In genomic region chr22:36352775-36353507, GRCh38 we compare ENCODE assay signal across 9 cellular contexts. TPM values are rescaled to one million over a fixed set of nuclear protein-coding genes. Genes with fewer than 3 reads are reported as not detected.
DNase-seq lines count a peak whose midpoint lies in the region; ATAC-seq, FAIRE-seq and TF ChIP-seq lines count a peak whose summit lies in the region.
"Had no signal": no experiment of that assay in that cellular context is flagged by ENCODE, and none has a peak within 500 bp of the region (broad histone marks: within the 10 kb centered on the region; RNA-seq: fewer than 3 reads in every experiment).

No MANE protein-coding gene starts in this region.

- H3K27me3 Mint-ChIP-seq in activated naive CD8-positive, alpha-beta T cell, result no peaks in the 10 kb centered on the region

- no peaks in the 10 kb centered on the region for H3K9me3 Mint-ChIP-seq in activated naive CD8-positive, alpha-beta T cell (ENCODE audit: low read depth)

- FAIRE-seq in kidney (lab: Jason Lieb, UNC), result no peak

- H3K4me1 ChIP-seq in kidney (ENCODE audit: control insufficient read depth in 1 of 2, insufficient read depth in 1 of 2, low read depth in 1 of 2, low read length in 2 of 2), result peaks cover 54 to 59% of the 10 kb centered on the region in 2 donors

- peak overlapping the region; percentile 87 to 89 for H3K27ac ChIP-seq in kidney (ENCODE audit: low read depth in 2 of 2, low read length in 2 of 2)

- H3K4me3 Mint-ChIP-seq in activated naive CD8-positive, alpha-beta T cell, result peak overlapping the region; percentile 80

- no peaks in the 10 kb centered on the region for H3K9me3 ChIP-seq in kidney (ENCODE audit: control insufficient read depth in 1 of 2, low read length in 2 of 2)

- peak overlapping the region; percentile 63 to 83 for H3K9ac ChIP-seq in kidney (ENCODE audit: low read length in 2 of 2)

- peaks cover 93% of the 10 kb centered on the region for H3K4me1 Mint-ChIP-seq in activated naive CD8-positive, alpha-beta T cell (ENCODE audit: low read depth)

- intact Hi-C loops in kidney (cut with DNase I), result no loop called here

- H3K27ac Mint-ChIP-seq in activated naive CD8-positive, alpha-beta T cell, result peak overlapping the region; percentile 94

- DNase-seq in M059J (ENCODE audit: low read depth), result peak; percentile 65
- no peak for DNase-seq in kidney
- DNase-seq in stimulated activated naive CD4-positive, alpha-beta T cell treated with Interleukin-2 at 50 U/mL for 16 hours (lab: John Stamatoyannopoulos, UW), result peak; percentile 30
- no peak for DNase-seq in effector CD8-positive, alpha-beta T cell (lab: John Stamatoyannopoulos, UW)
- no peak for DNase-seq in DMS153 (lab: John Stamatoyannopoulos, UW)
- no peak for DNase-seq in SW 1271 (lab: John Stamatoyannopoulos, UW)
- DNase-seq: glutamatergic neuron had no signal

- peaks cover 11% of the 10 kb centered on the region for H3K36me3 Mint-ChIP-seq in activated naive CD8-positive, alpha-beta T cell

- no peak for TF ChIP-seq CTCF in kidney (IDR thresholded peaks at IDR 0.05; ENCODE audit: borderline replicate concordance, extremely low read depth, insufficient read depth)

- peaks cover 0 to 3% of the 10 kb centered on the region in 2 donors for H3K36me3 ChIP-seq in kidney (ENCODE audit: control insufficient read depth in 1 of 2, insufficient read depth in 2 of 2, low read length in 2 of 2)

- no peak for ATAC-seq in HG03175 (IDR thresholded peaks at IDR 0.05; ENCODE audit: unreplicated experiment)

- H3K4me3 ChIP-seq in kidney (ENCODE audit: low read length in 2 of 2), result no peak overlapping the region

RNA-seq across cellular contexts. Expression of gene MYH9, which starts 34.8 kb away (rescaled TPM):
- total RNA-seq in M059J (2014; rRNA removed; shearing (Covaris generic)), result 151 and 320 TPM in 2 replicates
- total RNA-seq in kidney, result 655 TPM
- polyA plus RNA-seq in kidney (ENCODE audit: insufficient read depth, low read depth, low replicate concordance), result 85.2 TPM

Comparison
In these comparisons a context has a peak if more than half of its experiments do, and no peak if none do; other contexts are left out.
1. DNase-seq: peak in M059J (single experiment) and stimulated activated naive CD4-positive, alpha-beta T cell treated with Interleukin-2 at 50 U/mL for 16 hours (single experiment); none in kidney (single experiment), effector CD8-positive, alpha-beta T cell (single experiment), DMS153 (single experiment) and SW 1271 (0 of 2).